In the genomic region with DNA sequence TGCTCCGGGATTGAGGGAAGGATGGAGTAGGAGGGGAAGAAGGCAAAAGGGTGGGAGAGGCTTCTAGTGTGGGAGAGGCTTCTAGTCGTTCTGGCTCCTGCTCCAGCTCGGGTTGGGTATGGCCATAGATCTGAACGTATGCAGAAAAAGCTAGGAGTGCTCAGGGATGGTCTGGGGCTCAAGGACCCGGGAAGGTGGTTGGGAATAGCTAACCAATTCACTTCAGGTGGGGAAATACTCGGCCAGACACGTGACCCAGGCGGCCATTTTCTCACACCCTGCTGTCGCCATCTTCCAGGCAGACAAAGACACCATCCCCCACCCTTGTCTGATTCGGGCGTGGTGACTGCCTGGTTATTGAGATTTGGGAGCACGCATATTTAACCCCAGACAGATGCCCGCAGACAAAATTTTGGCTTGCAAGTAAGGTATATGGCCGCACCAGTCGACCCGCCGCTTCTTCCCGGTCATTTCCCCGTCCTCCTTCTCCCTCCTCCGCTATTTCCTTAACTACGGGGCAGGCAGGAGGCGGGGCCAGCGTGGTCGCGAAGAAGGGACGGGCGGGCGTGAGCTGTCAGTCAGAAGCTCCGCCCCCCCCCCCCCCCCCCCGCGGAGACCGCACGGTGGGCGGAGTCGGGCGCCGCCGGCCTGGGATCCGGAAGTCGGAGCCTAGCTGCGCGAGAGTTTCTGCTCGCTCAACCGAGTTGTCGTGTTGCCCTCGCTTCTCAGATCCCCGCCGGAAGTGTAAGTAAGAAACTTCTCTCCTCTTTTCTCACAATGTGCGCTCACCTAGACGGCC, we compare ENCODE assay signal across 1 cellular context.
A peak's percentile ranks its signal among the peaks of the same experiment; 100 is the strongest.
TF ChIP-seq lines count a peak whose summit lies in the region.

A gene with protein sequence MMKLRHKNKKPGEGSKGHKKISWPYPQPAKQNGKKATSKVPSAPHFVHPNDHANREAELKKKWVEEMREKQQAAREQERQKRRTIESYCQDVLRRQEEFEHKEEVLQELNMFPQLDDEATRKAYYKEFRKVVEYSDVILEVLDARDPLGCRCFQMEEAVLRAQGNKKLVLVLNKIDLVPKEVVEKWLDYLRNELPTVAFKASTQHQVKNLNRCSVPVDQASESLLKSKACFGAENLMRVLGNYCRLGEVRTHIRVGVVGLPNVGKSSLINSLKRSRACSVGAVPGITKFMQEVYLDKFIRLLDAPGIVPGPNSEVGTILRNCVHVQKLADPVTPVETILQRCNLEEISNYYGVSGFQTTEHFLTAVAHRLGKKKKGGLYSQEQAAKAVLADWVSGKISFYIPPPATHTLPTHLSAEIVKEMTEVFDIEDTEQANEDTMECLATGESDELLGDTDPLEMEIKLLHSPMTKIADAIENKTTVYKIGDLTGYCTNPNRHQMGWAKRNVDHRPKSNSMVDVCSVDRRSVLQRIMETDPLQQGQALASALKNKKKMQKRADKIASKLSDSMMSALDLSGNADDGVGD (plus strand): TSS at position 661 of the 799 bp plus-strand sequence. CDS start 2,348 bp downstream, outside the sequence.

TF ChIP-seq in HepG2, 621 proteins besides CTCF, POLR2A, EP300 and RAD21 (continued from another document and continues in another):
- TF ChIP-seq, protein P1, sequence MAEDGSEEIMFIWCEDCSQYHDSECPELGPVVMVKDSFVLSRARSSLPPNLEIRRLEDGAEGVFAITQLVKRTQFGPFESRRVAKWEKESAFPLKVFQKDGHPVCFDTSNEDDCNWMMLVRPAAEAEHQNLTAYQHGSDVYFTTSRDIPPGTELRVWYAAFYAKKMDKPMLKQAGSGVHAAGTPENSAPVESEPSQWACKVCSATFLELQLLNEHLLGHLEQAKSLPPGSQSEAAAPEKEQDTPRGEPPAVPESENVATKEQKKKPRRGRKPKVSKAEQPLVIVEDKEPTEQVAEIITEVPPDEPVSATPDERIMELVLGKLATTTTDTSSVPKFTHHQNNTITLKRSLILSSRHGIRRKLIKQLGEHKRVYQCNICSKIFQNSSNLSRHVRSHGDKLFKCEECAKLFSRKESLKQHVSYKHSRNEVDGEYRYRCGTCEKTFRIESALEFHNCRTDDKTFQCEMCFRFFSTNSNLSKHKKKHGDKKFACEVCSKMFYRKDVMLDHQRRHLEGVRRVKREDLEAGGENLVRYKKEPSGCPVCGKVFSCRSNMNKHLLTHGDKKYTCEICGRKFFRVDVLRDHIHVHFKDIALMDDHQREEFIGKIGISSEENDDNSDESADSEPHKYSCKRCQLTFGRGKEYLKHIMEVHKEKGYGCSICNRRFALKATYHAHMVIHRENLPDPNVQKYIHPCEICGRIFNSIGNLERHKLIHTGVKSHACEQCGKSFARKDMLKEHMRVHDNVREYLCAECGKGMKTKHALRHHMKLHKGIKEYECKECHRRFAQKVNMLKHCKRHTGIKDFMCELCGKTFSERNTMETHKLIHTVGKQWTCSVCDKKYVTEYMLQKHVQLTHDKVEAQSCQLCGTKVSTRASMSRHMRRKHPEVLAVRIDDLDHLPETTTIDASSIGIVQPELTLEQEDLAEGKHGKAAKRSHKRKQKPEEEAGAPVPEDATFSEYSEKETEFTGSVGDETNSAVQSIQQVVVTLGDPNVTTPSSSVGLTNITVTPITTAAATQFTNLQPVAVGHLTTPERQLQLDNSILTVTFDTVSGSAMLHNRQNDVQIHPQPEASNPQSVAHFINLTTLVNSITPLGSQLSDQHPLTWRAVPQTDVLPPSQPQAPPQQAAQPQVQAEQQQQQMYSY (CRISPR knock-in tag; IDR thresholded peaks at IDR 0.05), result no peak
- TF ChIP-seq ZNF326 (CRISPR knock-in tag; IDR thresholded peaks at IDR 0.05; ENCODE audit: borderline replicate concordance), result no peak
- peak; percentile 66 for TF ChIP-seq PHF20 (CRISPR knock-in tag; IDR thresholded peaks at IDR 0.05)
- no peak for TF ChIP-seq ZSCAN29 (CRISPR knock-in tag; conservative IDR thresholded peaks at IDR 0.05)
- TF ChIP-seq, protein P2, sequence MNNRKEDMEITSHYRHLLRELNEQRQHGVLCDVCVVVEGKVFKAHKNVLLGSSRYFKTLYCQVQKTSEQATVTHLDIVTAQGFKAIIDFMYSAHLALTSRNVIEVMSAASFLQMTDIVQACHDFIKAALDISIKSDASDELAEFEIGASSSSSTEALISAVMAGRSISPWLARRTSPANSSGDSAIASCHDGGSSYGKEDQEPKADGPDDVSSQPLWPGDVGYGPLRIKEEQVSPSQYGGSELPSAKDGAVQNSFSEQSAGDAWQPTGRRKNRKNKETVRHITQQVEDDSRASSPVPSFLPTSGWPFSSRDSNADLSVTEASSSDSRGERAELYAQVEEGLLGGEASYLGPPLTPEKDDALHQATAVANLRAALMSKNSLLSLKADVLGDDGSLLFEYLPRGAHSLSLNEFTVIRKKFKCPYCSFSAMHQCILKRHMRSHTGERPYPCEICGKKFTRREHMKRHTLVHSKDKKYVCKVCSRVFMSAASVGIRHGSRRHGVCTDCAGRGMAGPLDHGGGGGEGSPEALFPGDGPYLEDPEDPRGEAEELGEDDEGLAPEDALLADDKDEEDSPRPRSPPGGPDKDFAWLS (CRISPR knock-in tag; IDR thresholded peaks at IDR 0.05; ENCODE audit: borderline replicate concordance), result no peak
- TF ChIP-seq RELA (CRISPR knock-in tag; IDR thresholded peaks at IDR 0.05), result no peak
- TF ChIP-seq HNRNPL (IDR thresholded peaks at IDR 0.05; ENCODE audit: low read depth, low read length), result no peak
- TF ChIP-seq, protein P3, sequence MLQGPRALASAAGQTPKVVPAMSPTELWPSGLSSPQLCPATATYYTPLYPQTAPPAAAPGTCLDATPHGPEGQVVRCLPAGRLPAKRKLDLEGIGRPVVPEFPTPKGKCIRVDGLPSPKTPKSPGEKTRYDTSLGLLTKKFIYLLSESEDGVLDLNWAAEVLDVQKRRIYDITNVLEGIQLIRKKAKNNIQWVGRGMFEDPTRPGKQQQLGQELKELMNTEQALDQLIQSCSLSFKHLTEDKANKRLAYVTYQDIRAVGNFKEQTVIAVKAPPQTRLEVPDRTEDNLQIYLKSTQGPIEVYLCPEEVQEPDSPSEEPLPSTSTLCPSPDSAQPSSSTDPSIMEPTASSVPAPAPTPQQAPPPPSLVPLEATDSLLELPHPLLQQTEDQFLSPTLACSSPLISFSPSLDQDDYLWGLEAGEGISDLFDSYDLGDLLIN (CRISPR knock-in tag; IDR thresholded peaks at IDR 0.05; ENCODE audit: borderline replicate concordance), result no peak
- no peak for TF ChIP-seq ZNF282 (IDR thresholded peaks at IDR 0.05; ENCODE audit: partially characterized antibody)
- no peak for TF ChIP-seq ZFP1 (CRISPR knock-in tag; IDR thresholded peaks at IDR 0.05)
- TF ChIP-seq, protein P4, sequence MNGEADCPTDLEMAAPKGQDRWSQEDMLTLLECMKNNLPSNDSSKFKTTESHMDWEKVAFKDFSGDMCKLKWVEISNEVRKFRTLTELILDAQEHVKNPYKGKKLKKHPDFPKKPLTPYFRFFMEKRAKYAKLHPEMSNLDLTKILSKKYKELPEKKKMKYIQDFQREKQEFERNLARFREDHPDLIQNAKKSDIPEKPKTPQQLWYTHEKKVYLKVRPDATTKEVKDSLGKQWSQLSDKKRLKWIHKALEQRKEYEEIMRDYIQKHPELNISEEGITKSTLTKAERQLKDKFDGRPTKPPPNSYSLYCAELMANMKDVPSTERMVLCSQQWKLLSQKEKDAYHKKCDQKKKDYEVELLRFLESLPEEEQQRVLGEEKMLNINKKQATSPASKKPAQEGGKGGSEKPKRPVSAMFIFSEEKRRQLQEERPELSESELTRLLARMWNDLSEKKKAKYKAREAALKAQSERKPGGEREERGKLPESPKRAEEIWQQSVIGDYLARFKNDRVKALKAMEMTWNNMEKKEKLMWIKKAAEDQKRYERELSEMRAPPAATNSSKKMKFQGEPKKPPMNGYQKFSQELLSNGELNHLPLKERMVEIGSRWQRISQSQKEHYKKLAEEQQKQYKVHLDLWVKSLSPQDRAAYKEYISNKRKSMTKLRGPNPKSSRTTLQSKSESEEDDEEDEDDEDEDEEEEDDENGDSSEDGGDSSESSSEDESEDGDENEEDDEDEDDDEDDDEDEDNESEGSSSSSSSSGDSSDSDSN (CRISPR knock-in tag; IDR thresholded peaks at IDR 0.05), result 0 out of 2 replicates have a peak, but pooled peaks have one; percentile 21
- TF ChIP-seq ZNF251 (CRISPR knock-in tag; IDR thresholded peaks at IDR 0.05), result no peak
- no peak for TF ChIP-seq KLF15 (CRISPR knock-in tag; IDR thresholded peaks at IDR 0.05; ENCODE audit: borderline replicate concordance)
- no peak for TF ChIP-seq ZNF546 (CRISPR knock-in tag; conservative IDR thresholded peaks at IDR 0.05)
- no peak for TF ChIP-seq MLLT10 (CRISPR knock-in tag; IDR thresholded peaks at IDR 0.05)
- no peak for TF ChIP-seq EEA1 (CRISPR knock-in tag; IDR thresholded peaks at IDR 0.05; ENCODE audit: borderline replicate concordance)
- peak; percentile 34; the same call in 1 of the 2 replicates for TF ChIP-seq NFYC (CRISPR knock-in tag; IDR thresholded peaks at IDR 0.05)
- TF ChIP-seq, protein P5, sequence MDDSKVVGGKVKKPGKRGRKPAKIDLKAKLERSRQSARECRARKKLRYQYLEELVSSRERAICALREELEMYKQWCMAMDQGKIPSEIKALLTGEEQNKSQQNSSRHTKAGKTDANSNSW (CRISPR knock-in tag; IDR thresholded peaks at IDR 0.05; ENCODE audit: borderline replicate concordance), result no peak
- no peak for TF ChIP-seq RORA (CRISPR knock-in tag; IDR thresholded peaks at IDR 0.05)
- no peak for TF ChIP-seq ZNF205 (CRISPR knock-in tag; IDR thresholded peaks at IDR 0.05)
- no peak for TF ChIP-seq CC2D1A (CRISPR knock-in tag; IDR thresholded peaks at IDR 0.05)
- no peak for TF ChIP-seq PTBP1 (IDR thresholded peaks at IDR 0.05; ENCODE audit: low read depth, low read length, poor library complexity, severe bottlenecking)
- TF ChIP-seq PAF1 (CRISPR knock-in tag; IDR thresholded peaks at IDR 0.05), result no peak
- TF ChIP-seq ZNF83 (CRISPR knock-in tag; IDR thresholded peaks at IDR 0.05; ENCODE audit: borderline replicate concordance), result no peak
- peak; percentile 76 for TF ChIP-seq POLR2AphosphoS5 (IDR thresholded peaks at IDR 0.05; ENCODE audit: low read depth, low read length)
- TF ChIP-seq, protein P6, sequence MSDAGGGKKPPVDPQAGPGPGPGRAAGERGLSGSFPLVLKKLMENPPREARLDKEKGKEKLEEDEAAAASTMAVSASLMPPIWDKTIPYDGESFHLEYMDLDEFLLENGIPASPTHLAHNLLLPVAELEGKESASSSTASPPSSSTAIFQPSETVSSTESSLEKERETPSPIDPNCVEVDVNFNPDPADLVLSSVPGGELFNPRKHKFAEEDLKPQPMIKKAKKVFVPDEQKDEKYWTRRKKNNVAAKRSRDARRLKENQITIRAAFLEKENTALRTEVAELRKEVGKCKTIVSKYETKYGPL (CRISPR knock-in tag; IDR thresholded peaks at IDR 0.05), result no peak
- no peak for TF ChIP-seq HOXA5 (CRISPR knock-in tag; IDR thresholded peaks at IDR 0.05)
- no peak for TF ChIP-seq GATA4 (IDR thresholded peaks at IDR 0.05; ENCODE audit: borderline replicate concordance, low read depth)
- no peak for TF ChIP-seq MED13 (CRISPR knock-in tag; IDR thresholded peaks at IDR 0.05)
- TF ChIP-seq, protein P7, sequence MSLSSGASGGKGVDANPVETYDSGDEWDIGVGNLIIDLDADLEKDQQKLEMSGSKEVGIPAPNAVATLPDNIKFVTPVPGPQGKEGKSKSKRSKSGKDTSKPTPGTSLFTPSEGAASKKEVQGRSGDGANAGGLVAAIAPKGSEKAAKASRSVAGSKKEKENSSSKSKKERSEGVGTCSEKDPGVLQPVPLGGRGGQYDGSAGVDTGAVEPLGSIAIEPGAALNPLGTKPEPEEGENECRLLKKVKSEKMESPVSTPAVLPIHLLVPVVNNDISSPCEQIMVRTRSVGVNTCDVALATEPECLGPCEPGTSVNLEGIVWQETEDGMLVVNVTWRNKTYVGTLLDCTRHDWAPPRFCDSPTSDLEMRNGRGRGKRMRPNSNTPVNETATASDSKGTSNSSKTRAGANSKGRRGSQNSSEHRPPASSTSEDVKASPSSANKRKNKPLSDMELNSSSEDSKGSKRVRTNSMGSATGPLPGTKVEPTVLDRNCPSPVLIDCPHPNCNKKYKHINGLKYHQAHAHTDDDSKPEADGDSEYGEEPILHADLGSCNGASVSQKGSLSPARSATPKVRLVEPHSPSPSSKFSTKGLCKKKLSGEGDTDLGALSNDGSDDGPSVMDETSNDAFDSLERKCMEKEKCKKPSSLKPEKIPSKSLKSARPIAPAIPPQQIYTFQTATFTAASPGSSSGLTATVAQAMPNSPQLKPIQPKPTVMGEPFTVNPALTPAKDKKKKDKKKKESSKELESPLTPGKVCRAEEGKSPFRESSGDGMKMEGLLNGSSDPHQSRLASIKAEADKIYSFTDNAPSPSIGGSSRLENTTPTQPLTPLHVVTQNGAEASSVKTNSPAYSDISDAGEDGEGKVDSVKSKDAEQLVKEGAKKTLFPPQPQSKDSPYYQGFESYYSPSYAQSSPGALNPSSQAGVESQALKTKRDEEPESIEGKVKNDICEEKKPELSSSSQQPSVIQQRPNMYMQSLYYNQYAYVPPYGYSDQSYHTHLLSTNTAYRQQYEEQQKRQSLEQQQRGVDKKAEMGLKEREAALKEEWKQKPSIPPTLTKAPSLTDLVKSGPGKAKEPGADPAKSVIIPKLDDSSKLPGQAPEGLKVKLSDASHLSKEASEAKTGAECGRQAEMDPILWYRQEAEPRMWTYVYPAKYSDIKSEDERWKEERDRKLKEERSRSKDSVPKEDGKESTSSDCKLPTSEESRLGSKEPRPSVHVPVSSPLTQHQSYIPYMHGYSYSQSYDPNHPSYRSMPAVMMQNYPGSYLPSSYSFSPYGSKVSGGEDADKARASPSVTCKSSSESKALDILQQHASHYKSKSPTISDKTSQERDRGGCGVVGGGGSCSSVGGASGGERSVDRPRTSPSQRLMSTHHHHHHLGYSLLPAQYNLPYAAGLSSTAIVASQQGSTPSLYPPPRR (CRISPR knock-in tag; IDR thresholded peaks at IDR 0.05; ENCODE audit: borderline replicate concordance), result no peak
- no peak for TF ChIP-seq ZNF672 (CRISPR knock-in tag; IDR thresholded peaks at IDR 0.05)
- TF ChIP-seq CEBPB (IDR thresholded peaks at IDR 0.05; ENCODE audit: borderline replicate concordance, low read depth, low read length), result no peak
- TF ChIP-seq, protein P8, sequence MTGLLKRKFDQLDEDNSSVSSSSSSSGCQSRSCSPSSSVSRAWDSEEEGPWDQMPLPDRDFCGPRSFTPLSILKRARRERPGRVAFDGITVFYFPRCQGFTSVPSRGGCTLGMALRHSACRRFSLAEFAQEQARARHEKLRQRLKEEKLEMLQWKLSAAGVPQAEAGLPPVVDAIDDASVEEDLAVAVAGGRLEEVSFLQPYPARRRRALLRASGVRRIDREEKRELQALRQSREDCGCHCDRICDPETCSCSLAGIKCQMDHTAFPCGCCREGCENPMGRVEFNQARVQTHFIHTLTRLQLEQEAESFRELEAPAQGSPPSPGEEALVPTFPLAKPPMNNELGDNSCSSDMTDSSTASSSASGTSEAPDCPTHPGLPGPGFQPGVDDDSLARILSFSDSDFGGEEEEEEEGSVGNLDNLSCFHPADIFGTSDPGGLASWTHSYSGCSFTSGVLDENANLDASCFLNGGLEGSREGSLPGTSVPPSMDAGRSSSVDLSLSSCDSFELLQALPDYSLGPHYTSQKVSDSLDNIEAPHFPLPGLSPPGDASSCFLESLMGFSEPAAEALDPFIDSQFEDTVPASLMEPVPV (CRISPR knock-in tag; IDR thresholded peaks at IDR 0.05), result no peak
- TF ChIP-seq, protein P9, sequence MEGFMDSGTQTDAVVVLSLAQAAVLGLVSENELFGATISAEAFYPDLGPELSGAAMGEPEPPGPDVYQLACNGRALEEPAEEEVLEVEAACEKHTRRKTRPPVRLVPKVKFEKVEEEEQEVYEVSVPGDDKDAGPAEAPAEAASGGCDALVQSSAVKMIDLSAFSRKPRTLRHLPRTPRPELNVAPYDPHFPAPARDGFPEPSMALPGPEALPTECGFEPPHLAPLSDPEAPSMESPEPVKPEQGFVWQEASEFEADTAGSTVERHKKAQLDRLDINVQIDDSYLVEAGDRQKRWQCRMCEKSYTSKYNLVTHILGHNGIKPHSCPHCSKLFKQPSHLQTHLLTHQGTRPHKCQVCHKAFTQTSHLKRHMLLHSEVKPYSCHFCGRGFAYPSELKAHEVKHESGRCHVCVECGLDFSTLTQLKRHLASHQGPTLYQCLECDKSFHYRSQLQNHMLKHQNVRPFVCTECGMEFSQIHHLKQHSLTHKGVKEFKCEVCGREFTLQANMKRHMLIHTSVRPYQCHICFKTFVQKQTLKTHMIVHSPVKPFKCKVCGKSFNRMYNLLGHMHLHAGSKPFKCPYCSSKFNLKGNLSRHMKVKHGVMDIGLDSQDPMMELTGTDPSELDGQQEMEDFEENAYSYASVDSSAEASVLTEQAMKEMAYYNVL (CRISPR knock-in tag; IDR thresholded peaks at IDR 0.05; ENCODE audit: borderline replicate concordance), result no peak
